Comparison of ENCODE assay signal across 8 cellular contexts in genomic region chr9:130009546-130009945, GRCh38. TPM values are rescaled to one million over a fixed set of nuclear protein-coding genes. Genes with fewer than 3 reads are reported as not detected.
DNase-seq lines count a peak whose midpoint lies in the region; ATAC-seq and TF ChIP-seq lines count a peak whose summit lies in the region.
"Not testable (repeated sequence)": the region's sequence is repeated elsewhere in the genome, so short reads cannot be mapped to it uniquely, and the experiment has no call there.

No MANE protein-coding gene starts in this region.

- CTCF ChIA-PET in CD4-positive, alpha-beta T cell (lab: Charles Lee) = interaction anchor here (2.5 to 2.7 kb wide), 2 partner anchors 9 to 12 kb away, joined by 8 to 16 read pairs; no protein-coding TSS in a partner anchor

- 0 out of 2 replicates have a peak overlapping the region, but pooled peaks have one; percentile 41 for H3K4me3 ChIP-seq in OCI-LY3 (ENCODE audit: low read length)
- not testable (repeated sequence) for H3K4me3 ChIP-seq in gastroesophageal sphincter, sigmoid colon, transverse colon

- peak overlapping the region; percentile 93 for H3K27ac Mint-ChIP-seq in CD4-positive, alpha-beta T cell
- H3K27ac Mint-ChIP-seq in activated CD4-positive, alpha-beta T cell treated with anti-CD3 and anti-CD28 coated beads, Interleukin-2, amount 10 ng/mL, durations not matched to agents 24 days and 14 days = peak overlapping the region; percentile 93
- peak overlapping the region; percentile 92 for H3K27ac Mint-ChIP-seq in activated T-cell treated with anti-CD3 and anti-CD28 coated beads, Interleukin-2, amount 50 U/mL, for 24 hours
- peak overlapping the region; percentile 93 to 96 for H3K27ac Mint-ChIP-seq in activated naive CD4-positive, alpha-beta T cell treated with anti-CD3 and anti-CD28 coated beads, Interleukin-2, amount 50 U/mL, for 72 hours

- H3K9me3 ChIP-seq in CD4-positive, alpha-beta T cell (ENCODE audit: control insufficient read depth, low read length); OCI-LY3 (ENCODE audit: insufficient read depth, low read length); gastroesophageal sphincter; sigmoid colon; transverse colon: not testable (repeated sequence)

- not testable (repeated sequence) for H3K9ac ChIP-seq in OCI-LY3 (ENCODE audit: low read length)

- intact Hi-C loops in CD4-positive, alpha-beta T cell (cut with DNase I, micrococcal nuclease) = loop anchor here in 1 of 2 experiments (2.0 kb wide), 1 partner anchor 47 kb away; no protein-coding TSS in a partner anchor
- intact Hi-C loops in activated CD4-positive, alpha-beta T cell treated with anti-CD3 and anti-CD28 coated beads, Interleukin-2, amount 10 ng/mL, durations not matched to agents 24 days and 14 days (cut with micrococcal nuclease); sigmoid colon (cut with DNase I); transverse colon (cut with DNase I; ENCODE audit: low total_unique reads): not testable (repeated sequence)

- H3K4me1 Mint-ChIP-seq in CD4-positive, alpha-beta T cell (ENCODE audit: low read depth) = peaks cover 74% of the 10 kb centered on the region
- H3K4me1 Mint-ChIP-seq in activated CD4-positive, alpha-beta T cell treated with anti-CD3 and anti-CD28 coated beads, Interleukin-2, amount 10 ng/mL, durations not matched to agents 24 days and 14 days = peaks cover 58% of the 10 kb centered on the region
- H3K4me1 Mint-ChIP-seq in activated T-cell treated with anti-CD3 and anti-CD28 coated beads, Interleukin-2, amount 50 U/mL, for 24 hours (ENCODE audit: low read depth) = peaks cover 80% of the 10 kb centered on the region

- POLR2A ChIA-PET in CD4-positive, alpha-beta T cell (lab: Charles Lee) = interaction anchor here (0.8 to 3.3 kb wide), 5 partner anchors 11 to 65 kb away, joined by 3 to 12 read pairs (median 3); no protein-coding TSS in a partner anchor

- TF ChIP-seq POLR2A in gastroesophageal sphincter (IDR thresholded peaks at IDR 0.05); sigmoid colon (IDR thresholded peaks at IDR 0.05); transverse colon (IDR thresholded peaks at IDR 0.05): not testable (repeated sequence)

- peaks cover 83% of the 10 kb centered on the region for H3K4me1 ChIP-seq in OCI-LY3 (ENCODE audit: low read length)
- H3K4me1 ChIP-seq in gastroesophageal sphincter = peaks cover 0 to 83% (median 10%) of the 10 kb centered on the region in 3 donors
- H3K4me1 ChIP-seq in sigmoid colon = peaks cover 0 to 60% (median 41%) of the 10 kb centered on the region in 4 donors
- peaks cover 0 to 46% (median 7%) of the 10 kb centered on the region in 4 donors for H3K4me1 ChIP-seq in transverse colon

- not testable (repeated sequence) for H2AFZ ChIP-seq in OCI-LY3 (ENCODE audit: low read depth, low read length)

- peak overlapping the region; percentile 59 for H3K4me2 ChIP-seq in OCI-LY3 (ENCODE audit: low read length)

- TF ChIP-seq EP300 in gastroesophageal sphincter (IDR thresholded peaks at IDR 0.05); sigmoid colon (IDR thresholded peaks at IDR 0.05); transverse colon (IDR thresholded peaks at IDR 0.05; ENCODE audit: low read depth): not testable (repeated sequence)

- not testable (repeated sequence) for H3K9me3 Mint-ChIP-seq in CD4-positive, alpha-beta T cell; activated CD4-positive, alpha-beta T cell treated with anti-CD3 and anti-CD28 coated beads, Interleukin-2, amount 10 ng/mL, durations not matched to agents 24 days and 14 days; activated T-cell treated with anti-CD3 and anti-CD28 coated beads, Interleukin-2, amount 50 U/mL, for 24 hours; activated naive CD4-positive, alpha-beta T cell treated with anti-CD3 and anti-CD28 coated beads, Interleukin-2, amount 50 U/mL, for 72 hours

- in situ Hi-C loops in transverse colon (cut with MboI; ENCODE audit: low pct_ligation_motif_present in 1 of 4, low pct_unique_long_range_greater_than_20kb in 1 of 4, low sequenced_read_pairs in 3 of 4) = not testable (repeated sequence)

- peak overlapping the region; percentile 90 for H3K27ac ChIP-seq in CD4-positive, alpha-beta T cell (ENCODE audit: low read depth, low read length)
- H3K27ac ChIP-seq in OCI-LY3 (ENCODE audit: low read length) (peak overlapping the region; percentile 80), gastroesophageal sphincter (peak overlapping the region in 3 of 4 donors; percentile 52 to 99 (median 79)), sigmoid colon (peak overlapping the region in 3 of 4 donors; percentile 50 to 74 (median 61)), transverse colon (peak overlapping the region in 2 of 4 donors; percentile 37 to 59)

- not testable (repeated sequence) for ATAC-seq in CD4-positive, alpha-beta T cell (ENCODE audit: poor library complexity); activated naive CD4-positive, alpha-beta T cell treated with anti-CD3 and anti-CD28 coated beads, Interleukin-2, amount 50 U/mL, for 72 hours; gastroesophageal sphincter

- H4K20me1 ChIP-seq in OCI-LY3 (ENCODE audit: insufficient read depth, low read length) = peaks cover 97% of the 10 kb centered on the region

- TF ChIP-seq CTCF in CD4-positive, alpha-beta T cell (IDR thresholded peaks at IDR 0.05); OCI-LY3 (IDR thresholded peaks at IDR 0.05; ENCODE audit: low read depth, low read length); gastroesophageal sphincter (IDR thresholded peaks at IDR 0.05); sigmoid colon (IDR thresholded peaks at IDR 0.05); transverse colon (IDR thresholded peaks at IDR 0.05): not testable (repeated sequence)

- H3K4me3 Mint-ChIP-seq in CD4-positive, alpha-beta T cell = peak overlapping the region; percentile 54
- H3K4me3 Mint-ChIP-seq in activated CD4-positive, alpha-beta T cell treated with anti-CD3 and anti-CD28 coated beads, Interleukin-2, amount 10 ng/mL, durations not matched to agents 24 days and 14 days; activated T-cell treated with anti-CD3 and anti-CD28 coated beads, Interleukin-2, amount 50 U/mL, for 24 hours: not testable (repeated sequence)

- H3K36me3 Mint-ChIP-seq in CD4-positive, alpha-beta T cell (ENCODE audit: low read depth) = peaks cover 54% of the 10 kb centered on the region
- peaks cover 52% of the 10 kb centered on the region for H3K36me3 Mint-ChIP-seq in activated CD4-positive, alpha-beta T cell treated with anti-CD3 and anti-CD28 coated beads, Interleukin-2, amount 10 ng/mL, durations not matched to agents 24 days and 14 days (ENCODE audit: low read depth)
- H3K36me3 Mint-ChIP-seq in activated T-cell treated with anti-CD3 and anti-CD28 coated beads, Interleukin-2, amount 50 U/mL, for 24 hours (ENCODE audit: low read depth) = peaks cover 76% of the 10 kb centered on the region
- peaks cover 15 to 38% of the 10 kb centered on the region in 2 donors for H3K36me3 Mint-ChIP-seq in activated naive CD4-positive, alpha-beta T cell treated with anti-CD3 and anti-CD28 coated beads, Interleukin-2, amount 50 U/mL, for 72 hours

- H3K27me3 ChIP-seq in CD4-positive, alpha-beta T cell (ENCODE audit: control insufficient read depth, insufficient read depth, low read length); OCI-LY3 (ENCODE audit: low read depth, low read length); gastroesophageal sphincter; sigmoid colon; transverse colon: not testable (repeated sequence)

- WGBS in gastroesophageal sphincter (ENCODE audit: low coverage in 1 of 2), 2 donors = 91 to 92% methylated on average over 6 to 10 of the region's 10 CpGs
- WGBS in sigmoid colon, 2 donors = 93 to 94% methylated on average over 10 of the region's 10 CpGs
- WGBS in transverse colon (ENCODE audit: low coverage in 1 of 2), 2 donors = 91% methylated on average over 10 of the region's 10 CpGs; no CpG with 5 or more reads in 1 of the 2 donors

- peaks cover 99% of the 10 kb centered on the region for H3K79me2 ChIP-seq in OCI-LY3 (ENCODE audit: low read length)

- DNase-seq in CD4-positive, alpha-beta T cell; activated CD4-positive, alpha-beta T cell treated with anti-CD3 and anti-CD28 coated beads, Interleukin-2, amount 10 ng/mL, durations not matched to agents 24 days and 14 days; activated naive CD4-positive, alpha-beta T cell treated with anti-CD3 and anti-CD28 coated beads, Interleukin-2, amount 50 U/mL, for 72 hours (ENCODE audit: low spot score in 2 of 2); sigmoid colon: not testable (repeated sequence)
- DNase-seq in activated T-cell treated with anti-CD3 and anti-CD28 coated beads, Interleukin-2, amount 50 U/mL, for 24 hours = peak; percentile 28
- peak; percentile 5 for DNase-seq in transverse colon

- H3K27me3 Mint-ChIP-seq in CD4-positive, alpha-beta T cell; activated CD4-positive, alpha-beta T cell treated with anti-CD3 and anti-CD28 coated beads, Interleukin-2, amount 10 ng/mL, durations not matched to agents 24 days and 14 days; activated T-cell treated with anti-CD3 and anti-CD28 coated beads, Interleukin-2, amount 50 U/mL, for 24 hours: not testable (repeated sequence)

- peaks cover 41% of the 10 kb centered on the region for H3K36me3 ChIP-seq in OCI-LY3 (replicated peaks; ENCODE audit: low read depth, low read length)
- not testable (repeated sequence) for H3K36me3 ChIP-seq in gastroesophageal sphincter, sigmoid colon, transverse colon

RNA-seq across cellular contexts. Expression of gene FNBP1, which starts 33.4 kb away (rescaled TPM):
- 100 to 1,000 TPM; 166 to 181 TPM for total RNA-seq in CD4-positive, alpha-beta T cell
- total RNA-seq in activated CD4-positive, alpha-beta T cell treated with anti-CD3 and anti-CD28 coated beads, Interleukin-2, amount 10 ng/mL, durations not matched to agents 24 days and 14 days = 245 TPM in 2 replicates
- total RNA-seq in activated naive CD4-positive, alpha-beta T cell treated with anti-CD3 and anti-CD28 coated beads, Interleukin-2, amount 50 U/mL, for 72 hours = 100 to 1,000 TPM; 183 to 199 TPM
- total RNA-seq in gastroesophageal sphincter = 100 to 1,000 TPM; 119 to 343 (median 188) TPM
- total RNA-seq in sigmoid colon = 100 to 1,000 TPM in 3 of 4 donors, 10 to 100 TPM in 1; 92.8 to 172 (median 104) TPM
- 10 to 100 TPM; 12.5 to 39.0 (median 13.2) TPM for polyA plus RNA-seq in sigmoid colon
- total RNA-seq in transverse colon = 100 to 1,000 TPM in 1 of 4 donors, 10 to 100 TPM in 3; 38.5 to 114 (median 62.9) TPM

RNA-seq across cellular contexts. Expression of gene GPR107, which starts 44.2 kb away (rescaled TPM):
- total RNA-seq in CD4-positive, alpha-beta T cell = 10 to 100 TPM; 18.9 to 19.2 TPM
- total RNA-seq in activated CD4-positive, alpha-beta T cell treated with anti-CD3 and anti-CD28 coated beads, Interleukin-2, amount 10 ng/mL, durations not matched to agents 24 days and 14 days = 19.2 and 23.6 TPM in 2 replicates
- total RNA-seq in activated naive CD4-positive, alpha-beta T cell treated with anti-CD3 and anti-CD28 coated beads, Interleukin-2, amount 50 U/mL, for 72 hours = 10 to 100 TPM; 23.1 to 41.8 TPM
- total RNA-seq in gastroesophageal sphincter = 10 to 100 TPM; 24.2 to 38.4 (median 30.4) TPM
- 10 to 100 TPM; 18.9 to 27.7 (median 21.6) TPM for total RNA-seq in sigmoid colon
- polyA plus RNA-seq in sigmoid colon = 10 to 100 TPM in 1 of 3 donors, 1 to 10 TPM in 2; 3.6 to 34.1 (median 3.7) TPM
- total RNA-seq in transverse colon = 10 to 100 TPM; 25.7 to 33.7 (median 32.7) TPM
